31 cellular contexts compared by ENCODE assay signal in genomic region chr17:79372470-79373238, GRCh38.
"Had no signal": no experiment of that assay in that cellular context is flagged by ENCODE, and none has a peak within 500 bp of the region (broad histone marks: within the 10 kb centered on the region; RNA-seq: fewer than 3 reads in every experiment).

No MANE protein-coding gene starts in this region.

- H3K9me3 ChIP-seq: esophagus squamous epithelium, right lobe of liver, testis had no signal

- H3K9me3 Mint-ChIP-seq: activated B cell treated with CpG ODN at 0.5 μM for 24 hours; activated naive CD4-positive, alpha-beta T cell treated with anti-CD3 and anti-CD28 coated beads, Interleukin-2, amount 50 U/mL, for 24 hours; activated T-helper 2 cell treated with anti-CD3 and anti-CD28 coated beads, Interferon-gamma antibody, Interleukin-2, Interleukin-4, amounts not matched to agents 10 μg/mL and 5 μg/mL and 100 μg/mL, durations not matched to agents 14 hours and 24 hours and 36 hours; central memory CD8-positive, alpha-beta T cell; immature natural killer cell; mesothelial cell of epicardium; naive thymus-derived CD4-positive, alpha-beta T cell; neural progenitor cell had no signal

- H3K4me2 ChIP-seq: neural progenitor cell had no signal

- H3K4me3 ChIP-seq: esophagus squamous epithelium, neural progenitor cell, right lobe of liver, testis had no signal

- H3K27me3 ChIP-seq: neural progenitor cell, right lobe of liver, testis had no signal

- H3K27ac ChIP-seq: epithelial cell of prostate, esophagus squamous epithelium, neural progenitor cell, right lobe of liver, testis had no signal

- H3K4me3 Mint-ChIP-seq: activated B cell treated with CpG ODN at 0.5 μM for 24 hours; activated CD4-positive, alpha-beta T cell treated with anti-CD3 and anti-CD28 coated beads for 36 hours; activated CD8-positive, alpha-beta memory T cell treated with anti-CD3 and anti-CD28 coated beads, Interleukin-2, amount 10 ng/mL, durations not matched to agents 7 days and 5 days; activated CD8-positive, alpha-beta T cell treated with anti-CD3 and anti-CD28 coated beads, Interleukin-2, amount 10 ng/mL, durations not matched to agents 7 days and 5 days; activated naive CD4-positive, alpha-beta T cell treated with anti-CD3 and anti-CD28 coated beads, Interleukin-2, amount 50 U/mL, for 24 hours; central memory CD8-positive, alpha-beta T cell; immature natural killer cell; mesothelial cell of epicardium; naive thymus-derived CD4-positive, alpha-beta T cell; neural progenitor cell; T-helper 17 cell had no signal

- H3K36me3 ChIP-seq: esophagus squamous epithelium, neural progenitor cell, right lobe of liver had no signal

- H3K4me1 ChIP-seq: right lobe of liver, testis had no signal

- H3K36me3 Mint-ChIP-seq: activated CD8-positive, alpha-beta memory T cell treated with anti-CD3 and anti-CD28 coated beads, Interleukin-2, amount 10 ng/mL, durations not matched to agents 7 days and 5 days; activated naive CD4-positive, alpha-beta T cell treated with anti-CD3 and anti-CD28 coated beads, Interleukin-2, amount 50 U/mL, for 24 hours; immature natural killer cell; mesothelial cell of epicardium; naive thymus-derived CD4-positive, alpha-beta T cell; neural progenitor cell had no signal

- H3K9ac ChIP-seq: neural progenitor cell had no signal

- DNase-seq: activated B cell treated with CpG ODN at 0.5 μM for 24 hours; activated CD4-positive, alpha-beta T cell treated with anti-CD3 and anti-CD28 coated beads for 36 hours; activated CD8-positive, alpha-beta memory T cell treated with anti-CD3 and anti-CD28 coated beads, Interleukin-2, amount 10 ng/mL, durations not matched to agents 7 days and 5 days; activated CD8-positive, alpha-beta T cell treated with anti-CD3 and anti-CD28 coated beads, Interleukin-2, amount 10 ng/mL, durations not matched to agents 7 days and 5 days; activated T-cell treated with anti-CD3 and anti-CD28 coated beads, Interleukin-2, amount 50 U/mL, for 48 hours; anterior cingulate cortex; dermis blood vessel endothelial cell; effector CD4-positive, alpha-beta T cell; esophagus squamous epithelium; foreskin melanocyte; hippocampal formation; immature natural killer cell; kidney; naive thymus-derived CD4-positive, alpha-beta T cell; right lobe of liver; stimulated activated CD4-positive, alpha-beta T cell treated with anti-CD3 and anti-CD28 coated beads, Interleukin-12 subunit alpha, Interleukin-12 subunit beta, amount 100 ng/mL, for 4 hours; stimulated activated CD4-positive, alpha-beta T cell treated with anti-CD3 and anti-CD28 coated beads, Interleukin-4, amount 100 ng/mL, for 1 hour; stimulated activated naive CD8-positive, alpha-beta T cell treated with anti-CD3 and anti-CD28 coated beads, Interleukin-15, Interleukin-2, amounts not matched to agents 100 U/mL and 50 U/mL, for 24 hours; T-helper 17 cell; T1000; testis; trophoblast cell had no signal

- H3K4me1 Mint-ChIP-seq: activated CD4-positive, alpha-beta T cell treated with anti-CD3 and anti-CD28 coated beads for 36 hours; activated CD8-positive, alpha-beta memory T cell treated with anti-CD3 and anti-CD28 coated beads, Interleukin-2, amount 10 ng/mL, durations not matched to agents 7 days and 5 days; activated naive CD4-positive, alpha-beta T cell treated with anti-CD3 and anti-CD28 coated beads, Interleukin-2, amount 50 U/mL, for 24 hours; central memory CD8-positive, alpha-beta T cell; immature natural killer cell; mesothelial cell of epicardium; naive thymus-derived CD4-positive, alpha-beta T cell had no signal

- FAIRE-seq: bronchial epithelial cell, endometrium, kidney, urothelium cell line had no signal

- H3K27ac Mint-ChIP-seq: activated B cell treated with CpG ODN at 0.5 μM for 24 hours; activated CD4-positive, alpha-beta T cell treated with anti-CD3 and anti-CD28 coated beads for 36 hours; activated CD8-positive, alpha-beta memory T cell treated with anti-CD3 and anti-CD28 coated beads, Interleukin-2, amount 10 ng/mL, durations not matched to agents 7 days and 5 days; activated CD8-positive, alpha-beta T cell treated with anti-CD3 and anti-CD28 coated beads, Interleukin-2, amount 10 ng/mL, durations not matched to agents 7 days and 5 days; activated naive CD4-positive, alpha-beta T cell treated with anti-CD3 and anti-CD28 coated beads, Interleukin-2, amount 50 U/mL, for 24 hours; activated T-helper 2 cell treated with anti-CD3 and anti-CD28 coated beads, Interferon-gamma antibody, Interleukin-2, Interleukin-4, amounts not matched to agents 10 μg/mL and 5 μg/mL and 100 μg/mL, durations not matched to agents 14 hours and 24 hours and 36 hours; immature natural killer cell; mesothelial cell of epicardium; naive thymus-derived CD4-positive, alpha-beta T cell; neural progenitor cell; T-helper 17 cell had no signal

- ATAC-seq: activated CD4-positive, alpha-beta T cell treated with anti-CD3 and anti-CD28 coated beads for 36 hours; activated CD8-positive, alpha-beta memory T cell treated with anti-CD3 and anti-CD28 coated beads, Interleukin-2, amount 10 ng/mL, durations not matched to agents 7 days and 5 days; activated CD8-positive, alpha-beta T cell treated with anti-CD3 and anti-CD28 coated beads, Interleukin-2, amount 10 ng/mL, durations not matched to agents 7 days and 5 days; naive thymus-derived CD4-positive, alpha-beta T cell; right lobe of liver; stimulated activated naive CD8-positive, alpha-beta T cell treated with anti-CD3 and anti-CD28 coated beads, Interleukin-15, Interleukin-2, amounts not matched to agents 100 U/mL and 50 U/mL, for 24 hours; T-helper 17 cell had no signal
